In the genomic region with DNA sequence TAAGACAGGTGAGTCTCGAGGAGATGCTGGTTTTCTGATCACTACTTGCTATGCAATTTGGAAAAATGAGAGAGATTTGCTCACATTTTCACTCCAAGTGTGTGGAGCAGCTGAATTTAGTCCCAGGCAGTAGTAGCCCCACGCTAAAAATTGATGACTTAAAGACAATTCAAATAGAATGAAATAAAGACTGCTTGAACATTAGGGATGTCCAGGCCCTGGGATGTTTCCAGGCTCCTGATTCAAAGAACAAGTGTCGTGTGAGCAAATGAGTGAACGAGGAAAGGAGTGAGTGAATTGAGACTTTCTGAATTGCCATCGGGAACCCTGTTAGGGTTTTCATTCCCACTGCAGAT, we compare ENCODE assay signal across 17 cellular contexts. TPM values are rescaled to one million over a fixed set of nuclear protein-coding genes. Genes with fewer than 3 reads are reported as not detected.
DNase-seq lines count a peak whose midpoint lies in the region; ATAC-seq and TF ChIP-seq lines count a peak whose summit lies in the region.
"Had no signal": no experiment of that assay in that cellular context is flagged by ENCODE, and none has a peak within 500 bp of the region (broad histone marks: within the 10 kb centered on the region; RNA-seq: fewer than 3 reads in every experiment).

No MANE protein-coding gene starts in this region.

- intact Hi-C loops in natural killer cell (cut with micrococcal nuclease): loop anchor here (1.0 kb wide), 1 partner anchor 690 kb away; no protein-coding TSS in a partner anchor

- no peaks in the 10 kb centered on the region for H3K9me3 Mint-ChIP-seq in natural killer cell
- no peaks in the 10 kb centered on the region for H3K9me3 Mint-ChIP-seq in natural killer cell treated with Interleukin-12 subunit alpha and Interleukin-12 subunit beta and Interleukin-15 and Interleukin-18, amount 100 ng/mL, for 72 hours
- H3K9me3 Mint-ChIP-seq: activated CD4-positive, alpha-beta T cell treated with anti-CD3 and anti-CD28 coated beads, Interleukin-2, amount 10 ng/mL, durations not matched to agents 24 days and 14 days; activated naive CD8-positive, alpha-beta T cell treated with anti-CD3 and anti-CD28 coated beads for 36 hours; activated T-helper 2 cell treated with anti-CD3 and anti-CD28 coated beads, Interferon-gamma antibody, Interleukin-2, Interleukin-4, amounts not matched to agents 10 μg/mL and 5 μg/mL and 100 μg/mL, durations not matched to agents 14 hours and 24 hours and 36 hours; immature natural killer cell had no signal

- CTCF ChIA-PET in RWPE1 (lab: Yijun Ruan, JAX): interaction anchor here (0.8 to 2.4 kb wide), 6 partner anchors 12 to 145 kb away, joined by 4 to 14 read pairs (median 6); a partner anchor contains a TSS

- H3K36me3 ChIP-seq in iPS-20b (ENCODE audit: insufficient read depth, low read depth, low read length): no peaks in the 10 kb centered on the region
- H3K36me3 ChIP-seq in mesendoderm (ENCODE audit: control insufficient read depth, insufficient read depth, low read length): no peaks in the 10 kb centered on the region
- H3K36me3 ChIP-seq: HAP-1, heart left ventricle, left lung, pancreas, uterus had no signal

- H3K56ac ChIP-seq in mesendoderm (ENCODE audit: low read length): no peak overlapping the region

- H3K18ac ChIP-seq in mesendoderm (ENCODE audit: low read length): no peak overlapping the region

- no peak overlapping the region for H3K23ac ChIP-seq in mesendoderm (ENCODE audit: low read length)

- DNase-seq in natural killer cell (no peak), RWPE1 (ENCODE audit: low spot score) (no peak), SKM-1 (lab: John Stamatoyannopoulos, UW; ENCODE audit: unreplicated experiment) (no peak), mesendoderm (no peak)
- no peak for DNase-seq in natural killer cell treated with Interleukin-12 subunit alpha and Interleukin-12 subunit beta and Interleukin-15 and Interleukin-18, amount 100 ng/mL, for 72 hours (ENCODE audit: low spot score)
- no peak for DNase-seq in stimulated activated CD4-positive, alpha-beta T cell treated with anti-CD3 and anti-CD28 coated beads, Interleukin-2, amount 100 ng/mL, for 48 hours
- DNase-seq in activated CD4-positive, alpha-beta T cell treated with anti-CD3 and anti-CD28 coated beads for 48 hours: no peak

- no peak for ATAC-seq in natural killer cell
- ATAC-seq in natural killer cell treated with Interleukin-12 subunit alpha and Interleukin-12 subunit beta and Interleukin-15 and Interleukin-18, amount 100 ng/mL, for 72 hours: no peak

- H4K8ac ChIP-seq in mesendoderm (ENCODE audit: low read depth, low read length): no peak overlapping the region

- no peaks in the 10 kb centered on the region for H3K79me2 ChIP-seq in mesendoderm (ENCODE audit: control insufficient read depth, insufficient read depth, low read length)

- H3K4ac ChIP-seq in mesendoderm (ENCODE audit: low read depth, low read length): no peak overlapping the region

- H3K27ac Mint-ChIP-seq in natural killer cell: no peak overlapping the region
- H3K27ac Mint-ChIP-seq in natural killer cell treated with Interleukin-12 subunit alpha and Interleukin-12 subunit beta and Interleukin-15 and Interleukin-18, amount 100 ng/mL, for 72 hours: no peak overlapping the region
- H3K27ac Mint-ChIP-seq: activated CD4-positive, alpha-beta T cell treated with anti-CD3 and anti-CD28 coated beads, Interleukin-2, amount 10 ng/mL, durations not matched to agents 24 days and 14 days; activated naive CD8-positive, alpha-beta T cell treated with anti-CD3 and anti-CD28 coated beads for 36 hours; activated T-helper 2 cell treated with anti-CD3 and anti-CD28 coated beads, Interferon-gamma antibody, Interleukin-2, Interleukin-4, amounts not matched to agents 10 μg/mL and 5 μg/mL and 100 μg/mL, durations not matched to agents 14 hours and 24 hours and 36 hours; immature natural killer cell had no signal

- no peak overlapping the region for H2BK15ac ChIP-seq in mesendoderm (replicated peaks; ENCODE audit: low read depth)

- no peaks in the 10 kb centered on the region for H3K9me3 ChIP-seq in iPS-20b (ENCODE audit: insufficient read depth, low read depth, low read length)
- H3K9me3 ChIP-seq: HAP-1, heart left ventricle, left lung, pancreas, uterus had no signal

- H3K79me1 ChIP-seq in mesendoderm (ENCODE audit: low read length): no peaks in the 10 kb centered on the region

- H2BK5ac ChIP-seq in mesendoderm (ENCODE audit: low read length): no peak overlapping the region

- H3K4me3 Mint-ChIP-seq in natural killer cell: no peak overlapping the region
- no peak overlapping the region for H3K4me3 Mint-ChIP-seq in natural killer cell treated with Interleukin-12 subunit alpha and Interleukin-12 subunit beta and Interleukin-15 and Interleukin-18, amount 100 ng/mL, for 72 hours
- H3K4me3 Mint-ChIP-seq: activated CD4-positive, alpha-beta T cell treated with anti-CD3 and anti-CD28 coated beads, Interleukin-2, amount 10 ng/mL, durations not matched to agents 24 days and 14 days; activated naive CD8-positive, alpha-beta T cell treated with anti-CD3 and anti-CD28 coated beads for 36 hours; immature natural killer cell had no signal

- H3K27ac ChIP-seq in RWPE1 (no peak overlapping the region), iPS-20b (ENCODE audit: low read length) (no peak overlapping the region), mesendoderm (ENCODE audit: low read depth, low read length) (no peak overlapping the region)
- H3K27ac ChIP-seq: heart left ventricle, left lung, pancreas, uterus had no signal

- POLR2A ChIA-PET in RWPE1 (lab: Yijun Ruan, JAX; ENCODE audit: low non-redundant PET): no interaction called here

- no CpG with 5 or more reads among the region's 5 CpGs for WGBS in mesendoderm (ENCODE audit: extremely low coverage, insufficient coverage, low lambda C conversion rate)

- peak; percentile 4 for TF ChIP-seq CTCF in natural killer cell (IDR thresholded peaks at IDR 0.05)
- peak; percentile 61 for TF ChIP-seq CTCF in RWPE1 (conservative IDR thresholded peaks at IDR 0.05; ENCODE audit: low read depth)

- peaks cover 0 to 5% of the 10 kb centered on the region in 2 donors for H3K4me1 Mint-ChIP-seq in natural killer cell
- H3K4me1 Mint-ChIP-seq in natural killer cell treated with Interleukin-12 subunit alpha and Interleukin-12 subunit beta and Interleukin-15 and Interleukin-18, amount 100 ng/mL, for 72 hours (ENCODE audit: low read depth in 2 of 2): no peaks in the 10 kb centered on the region
- H3K4me1 Mint-ChIP-seq: activated CD4-positive, alpha-beta T cell treated with anti-CD3 and anti-CD28 coated beads, Interleukin-2, amount 10 ng/mL, durations not matched to agents 24 days and 14 days; immature natural killer cell had no signal

- H3K4me2 ChIP-seq in mesendoderm (ENCODE audit: low read length): no peak overlapping the region

- H3K36me3 Mint-ChIP-seq in natural killer cell: no peaks in the 10 kb centered on the region
- no peaks in the 10 kb centered on the region for H3K36me3 Mint-ChIP-seq in natural killer cell treated with Interleukin-12 subunit alpha and Interleukin-12 subunit beta and Interleukin-15 and Interleukin-18, amount 100 ng/mL, for 72 hours
- H3K36me3 Mint-ChIP-seq: activated naive CD8-positive, alpha-beta T cell treated with anti-CD3 and anti-CD28 coated beads for 36 hours; immature natural killer cell had no signal

- H3K27me3 ChIP-seq in iPS-20b (ENCODE audit: insufficient read depth, low read length) (peaks cover 7% of the 10 kb centered on the region; the same call in 1 of the 2 replicates), mesendoderm (ENCODE audit: insufficient read depth, low read length, poor library complexity) (no peaks in the 10 kb centered on the region)
- H3K27me3 ChIP-seq: pancreas, uterus had no signal

- H3K4me1 ChIP-seq in iPS-20b (ENCODE audit: insufficient read depth, low read length) (0 out of 2 replicates have a peak, but pooled peaks cover 6% of the 10 kb centered on the region), mesendoderm (ENCODE audit: control insufficient read depth, low read depth, low read length) (no peaks in the 10 kb centered on the region)
- H3K4me1 ChIP-seq: left lung, uterus had no signal

- peak overlapping the region; percentile 58; the same call in 1 of the 2 replicates for H3K4me3 ChIP-seq in iPS-20b (ENCODE audit: low read length)
- H3K4me3 ChIP-seq in mesendoderm (ENCODE audit: low read length): no peak overlapping the region
- H3K4me3 ChIP-seq: left lung, uterus had no signal

- H4K5ac ChIP-seq in mesendoderm (ENCODE audit: low read length): no peak overlapping the region

- H2AK5ac ChIP-seq in mesendoderm (ENCODE audit: low read length): no peak overlapping the region

- H3K9ac ChIP-seq in iPS-20b (ENCODE audit: low read depth, low read length): no peak overlapping the region
- no peak overlapping the region for H3K9ac ChIP-seq in mesendoderm (ENCODE audit: low read length)

- peaks cover 47 to 67% of the 10 kb centered on the region in 2 donors for H3K27me3 Mint-ChIP-seq in natural killer cell (ENCODE audit: low read depth in 2 of 2)
- H3K27me3 Mint-ChIP-seq in natural killer cell treated with Interleukin-12 subunit alpha and Interleukin-12 subunit beta and Interleukin-15 and Interleukin-18, amount 100 ng/mL, for 72 hours: peaks cover 43 to 63% of the 10 kb centered on the region in 2 donors

- H2BK120ac ChIP-seq in mesendoderm (ENCODE audit: low read depth, low read length): no peak overlapping the region

RNA-seq across cellular contexts. Expression of a gene that starts 37.3 kb away (rescaled TPM):
- 10 to 100 TPM; 11.9 to 22.9 (median 17.8) TPM for total RNA-seq in natural killer cell
- 10 to 100 TPM; 39.1 to 62.5 TPM for total RNA-seq in natural killer cell treated with Interleukin-12 subunit alpha and Interleukin-12 subunit beta and Interleukin-15 and Interleukin-18, amount 100 ng/mL, for 72 hours
- 44.0 TPM for polyA plus RNA-seq in mesendoderm (2013, experiment 1 of 2)
- 41.8 TPM for polyA plus RNA-seq in mesendoderm (2013, experiment 2 of 2)

RNA-seq across cellular contexts. Expression of a gene that starts 48.6 kb away (rescaled TPM):
- total RNA-seq in natural killer cell: not detected
- total RNA-seq in natural killer cell treated with Interleukin-12 subunit alpha and Interleukin-12 subunit beta and Interleukin-15 and Interleukin-18, amount 100 ng/mL, for 72 hours: not detected
- polyA plus RNA-seq in mesendoderm (2013, experiment 1 of 2): 2.0 TPM
- polyA plus RNA-seq in mesendoderm (2013, experiment 2 of 2): 2.5 TPM
- total RNA-seq: activated CD4-positive, alpha-beta T cell treated with anti-CD3 and anti-CD28 coated beads, Interleukin-2, amount 10 ng/mL, durations not matched to agents 24 days and 14 days; activated T-helper 2 cell treated with anti-CD3 and anti-CD28 coated beads, Interferon-gamma antibody, Interleukin-2, Interleukin-4, amounts not matched to agents 10 μg/mL and 5 μg/mL and 100 μg/mL, durations not matched to agents 14 hours and 24 hours and 36 hours had no signal
- polyA plus RNA-seq: immature natural killer cell had no signal
